ENCODE assay signal across 8 cellular contexts in the genomic region with DNA sequence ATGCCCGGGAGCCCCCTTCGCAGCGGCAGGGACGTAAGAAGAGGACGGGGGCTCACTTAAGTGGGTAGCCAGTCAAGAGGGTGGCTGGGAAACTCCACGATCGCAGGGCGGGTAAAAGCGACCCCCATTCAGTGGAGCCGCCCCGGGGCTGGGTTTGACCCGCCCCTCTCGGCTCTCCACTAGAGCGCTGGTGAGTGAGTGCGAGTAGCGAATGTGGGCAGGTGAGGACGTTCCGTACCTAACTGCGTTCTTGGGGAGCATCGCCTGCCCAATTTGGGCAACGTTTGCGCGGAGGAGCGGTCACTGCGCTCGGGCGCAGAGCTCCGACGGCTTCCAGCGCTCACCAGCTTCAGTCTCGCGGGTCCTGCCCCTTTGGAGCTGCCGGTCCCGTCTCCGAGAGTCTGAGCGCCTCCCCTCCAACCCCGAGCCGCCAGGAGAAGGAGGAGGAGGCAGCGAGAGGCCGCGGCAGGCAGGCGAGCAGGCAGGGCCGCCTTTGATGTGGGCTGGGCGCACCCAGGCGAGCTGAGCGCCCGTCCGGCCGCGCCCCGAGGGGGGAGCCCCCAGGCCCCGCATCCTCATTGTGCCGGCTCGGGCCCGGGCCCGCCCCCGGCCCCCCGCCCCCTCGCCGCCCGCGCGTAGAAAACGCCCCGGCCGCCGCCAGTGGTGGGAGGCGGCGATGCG. TPM values are rescaled to one million over a fixed set of nuclear protein-coding genes. Genes with fewer than 3 reads are reported as not detected.
DNase-seq lines count a peak whose midpoint lies in the region; ATAC-seq, FAIRE-seq and TF ChIP-seq lines count a peak whose summit lies in the region.

FGF18 (plus strand) TSS at position 666 of the 681 bp plus-strand sequence. CDS start 553 bp downstream, outside the sequence.

- no TSS peak for BruUV-seq in mammary epithelial cell (replicated peaks; lab: Mats Ljungman, UMichigan)

- H3K9me1 ChIP-seq in keratinocyte (ENCODE audit: control insufficient read depth, extremely low read depth, insufficient read depth, low read length): no peaks in the 10 kb centered on the region

- H3K79me2 ChIP-seq in mammary epithelial cell (ENCODE audit: insufficient read depth, low read length) (no peaks in the 10 kb centered on the region), keratinocyte (ENCODE audit: control insufficient read depth, insufficient read depth, low read length) (no peaks in the 10 kb centered on the region)

- peak within 1 kb of the TSS; percentile 80 for H3K4me2 ChIP-seq in mammary epithelial cell (ENCODE audit: insufficient read depth, low read depth, low read length)
- H3K4me2 ChIP-seq in keratinocyte (ENCODE audit: control insufficient read depth, extremely low read depth, insufficient read depth, low read depth, low read length): peak within 1 kb of the TSS; percentile 69

- DNase-seq in activated T-cell treated with anti-CD3 and anti-CD28 coated beads for 24 hours (ENCODE audit: low read depth): peak; percentile 8
- DNase-seq in activated T-cell treated with anti-CD3 and anti-CD28 coated beads for 4 hours: no peak
- no peak for DNase-seq in SK-N-MC (ENCODE audit: low read depth, low spot score)
- DNase-seq in mammary epithelial cell: peak; percentile 56
- no peak for DNase-seq in keratinocyte (ENCODE audit: low read depth, low spot score)
- DNase-seq in stimulated activated CD4-positive, alpha-beta T cell treated with anti-CD3 and anti-CD28 coated beads, Interleukin-4, amount 100 ng/mL, for 1 hour: peak; percentile 29
- DNase-seq in RCC 7860 (ENCODE audit: low spot score): no peak

- H3K9me3 ChIP-seq in SK-N-MC (ENCODE audit: low read depth, low read length) (no peaks in the 10 kb centered on the region), mammary epithelial cell (replicated peaks; ENCODE audit: insufficient read depth, low read length) (no peaks in the 10 kb centered on the region), keratinocyte (ENCODE audit: control insufficient read depth, low read depth, low read length) (no peaks in the 10 kb centered on the region)

- no peak within 1 kb of the TSS for H3K9ac ChIP-seq in SK-N-MC (ENCODE audit: insufficient read length)
- H3K9ac ChIP-seq in mammary epithelial cell (ENCODE audit: insufficient read depth, low read length): no peak within 1 kb of the TSS
- H3K9ac ChIP-seq in keratinocyte (ENCODE audit: control insufficient read depth, extremely low read depth, insufficient read depth, low read length): no peak within 1 kb of the TSS

- no peak within 1 kb of the TSS for H2AFZ ChIP-seq in mammary epithelial cell (ENCODE audit: low read depth, low read length)
- no peak within 1 kb of the TSS for H2AFZ ChIP-seq in keratinocyte (ENCODE audit: control insufficient read depth, low read length)

- in situ Hi-C loops in mammary epithelial cell (cut with MboI; ENCODE audit: low sequenced_read_pairs in 2 of 2): loop anchor here in 1 of 2 donors (10.0 to 25.0 kb wide), 2 partner anchors 436 to 618 kb away; no protein-coding TSS in a partner anchor

- TF ChIP-seq CTCF in mammary epithelial cell (conservative IDR thresholded peaks at IDR 0.05 in 1 of 2, IDR thresholded peaks at IDR 0.05 in 1 of 2; ENCODE audit: extremely low read depth in 1 of 2, insufficient read depth in 1 of 2, low read depth in 1 of 2, low read length in 2 of 2) (no peak), keratinocyte (optimal IDR thresholded peaks at IDR 0.05 in 1 of 3, IDR thresholded peaks at IDR 0.05 in 1 of 3, conservative IDR thresholded peaks at IDR 0.05 in 1 of 3; ENCODE audit: extremely low read depth in 1 of 3, insufficient read depth in 2 of 3, low read length in 3 of 3) (no peak)

- FAIRE-seq in keratinocyte (lab: Jason Lieb, UNC) (no peak), RCC 7860 (lab: Jason Lieb, UNC) (no peak)

- ATAC-seq in HG03159 (IDR thresholded peaks at IDR 0.05; ENCODE audit: unreplicated experiment): peak; percentile 41

- dilution Hi-C loops in mammary epithelial cell (cut with HindIII; ENCODE audit: low sequenced_read_pairs) (no loop called here), keratinocyte (cut with MboI; ENCODE audit: extremely low pct_ligation_motif_present, low sequenced_read_pairs) (loop anchor here (5.0 kb wide), 1 partner anchor 68 kb away; no protein-coding TSS in a partner anchor)

- H3K27ac ChIP-seq in SK-N-MC: no peak within 1 kb of the TSS
- no peak within 1 kb of the TSS for H3K27ac ChIP-seq in mammary epithelial cell (ENCODE audit: insufficient read depth, low read depth, low read length)
- no peak within 1 kb of the TSS for H3K27ac ChIP-seq in keratinocyte (ENCODE audit: control insufficient read depth, insufficient read depth, low read length)

- CTCF ChIA-PET in mammary epithelial cell (lab: Charles Lee; ENCODE audit: low non-redundant PET): interaction anchor here (0.7 kb wide), 1 partner anchor 192 kb away, joined by 3 read pairs; no protein-coding TSS in a partner anchor

- H3K36me3 ChIP-seq in SK-N-MC (ENCODE audit: insufficient read depth, low read length) (peaks cover 5% of the 10 kb centered on the region), mammary epithelial cell (ENCODE audit: insufficient read depth, low read length) (no peaks in the 10 kb centered on the region), keratinocyte (ENCODE audit: control insufficient read depth in 2 of 2, extremely low read depth in 1 of 2, insufficient read depth in 2 of 2, low read length in 2 of 2) (peaks cover 0 to under 1% of the 10 kb centered on the region in 2 experiments)

- intact Hi-C loops in mammary epithelial cell (cut with micrococcal nuclease): loop anchor here (1.0 to 10.0 kb wide), 7 partner anchors 188 to 873 kb away; partner anchors contain the start of gene STK10

- WGBS in mammary epithelial cell (ENCODE audit: low coverage, missing lambda C conversion rate): 3% methylated on average over 19 of the region's 70 CpGs

- H3K4me1 ChIP-seq in mammary epithelial cell (ENCODE audit: insufficient read depth, low read length) (peaks cover 15% of the 10 kb centered on the region), keratinocyte (ENCODE audit: control insufficient read depth, extremely low read depth, insufficient read depth, low read length) (peaks cover 6% of the 10 kb centered on the region)

- H3K27me3 ChIP-seq in mammary epithelial cell (ENCODE audit: insufficient read depth, low read length) (peaks cover 8% of the 10 kb centered on the region), keratinocyte (ENCODE audit: control insufficient read depth, extremely low read depth, insufficient read depth, low read length) (peaks cover 27% of the 10 kb centered on the region)

- H3K4me3 ChIP-seq in SK-N-MC: peak within 1 kb of the TSS; percentile 70
- peak within 1 kb of the TSS in 2 of 3 experiments; percentile 15 to 31 for H3K4me3 ChIP-seq in mammary epithelial cell (replicated peaks in 1 of 3; ENCODE audit: insufficient read depth in 1 of 3, low read depth in 2 of 3, low read length in 3 of 3)
- H3K4me3 ChIP-seq in keratinocyte (ENCODE audit: control insufficient read depth in 2 of 3, extremely low read depth in 1 of 3, insufficient read depth in 2 of 3, low read depth in 1 of 3, low read length in 3 of 3): no peak within 1 kb of the TSS

- peaks cover 2% of the 10 kb centered on the region for H4K20me1 ChIP-seq in mammary epithelial cell (ENCODE audit: insufficient read depth, low read length)
- peaks cover 13% of the 10 kb centered on the region for H4K20me1 ChIP-seq in keratinocyte (ENCODE audit: control insufficient read depth, extremely low read depth, insufficient read depth, low read length)

RNA-seq across cellular contexts. Expression of gene FGF18, which starts in this region (rescaled TPM):
- total RNA-seq in mammary epithelial cell: under 1 TPM in 1 of 2 donors, not detected in 1; 0.24 TPM
- not detected for polyA plus RNA-seq in mammary epithelial cell
- polyA minus RNA-seq in mammary epithelial cell: not detected
- polyA plus RNA-seq in keratinocyte: 0.03 to 0.06 TPM (median 0.05 TPM) in 3 replicates
- 0.96 TPM for polyA plus RNA-seq in keratinocyte (2011; ENCODE audit: low read depth)
- not detected in 2 replicates for polyA plus RNA-seq in keratinocyte (2011; cell fraction: cytosol; rRNA removed)
- polyA plus RNA-seq in keratinocyte (2011; cell fraction: nucleus; rRNA removed): 0.15 and 0.32 TPM in 2 replicates
- 0.07 and 0.73 TPM in 2 replicates for polyA plus RNA-seq in keratinocyte (2012; ENCODE audit: low replicate concordance)
- polyA minus RNA-seq in keratinocyte: not detected in 3 replicates
- not detected for polyA minus RNA-seq in keratinocyte (2011; cell fraction: cytosol; rRNA and poly(A)+ RNA removed)
- polyA minus RNA-seq in keratinocyte (2011; cell fraction: nucleus; rRNA and poly(A)+ RNA removed): 0.39 and 0.42 TPM in 2 replicates

Comparison
In these comparisons a context has a peak if more than half of its experiments do, and no peak if none do; other contexts are left out.
1. DNase-seq: peak in activated T-cell treated with anti-CD3 and anti-CD28 coated beads for 24 hours (single experiment) and stimulated activated CD4-positive, alpha-beta T cell treated with anti-CD3 and anti-CD28 coated beads, Interleukin-4, amount 100 ng/mL, for 1 hour (single experiment); none in activated T-cell treated with anti-CD3 and anti-CD28 coated beads for 4 hours (single experiment), SK-N-MC (single experiment), keratinocyte (single experiment) and RCC 7860 (single experiment).
2. Peak in DNase-seq, H3K4me3 ChIP-seq and H3K4me2 ChIP-seq in mammary epithelial cell; RNA of the gene not detected or under 1 TPM.